ENCODE assay signal across 16 cellular contexts in the genomic region with DNA sequence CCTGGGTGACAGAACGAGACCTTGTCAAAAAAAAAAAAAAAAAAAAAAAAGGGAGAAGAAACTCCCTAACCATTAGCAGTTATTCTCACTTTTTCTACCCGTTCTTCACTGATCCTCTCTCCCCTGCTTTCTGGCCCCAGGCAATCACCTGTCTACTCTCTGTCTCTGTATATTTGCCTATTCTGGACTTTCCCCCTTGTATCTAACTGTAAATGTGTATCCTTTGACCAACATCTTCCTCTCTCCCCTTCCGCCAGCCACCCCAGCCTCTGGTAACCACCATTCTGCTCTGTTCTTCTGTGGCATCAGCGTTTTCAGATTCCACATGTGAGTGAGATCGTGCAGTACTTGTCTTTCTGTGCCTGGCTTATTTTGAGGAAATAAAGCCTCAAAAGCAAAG. TPM values are rescaled to one million over a fixed set of nuclear protein-coding genes. Genes with fewer than 3 reads are reported as not detected.
DNase-seq lines count a peak whose midpoint lies in the region; ATAC-seq, FAIRE-seq and TF ChIP-seq lines count a peak whose summit lies in the region.
"Had no signal": no experiment of that assay in that cellular context is flagged by ENCODE, and none has a peak within 500 bp of the region (broad histone marks: within the 10 kb centered on the region; RNA-seq: fewer than 3 reads in every experiment).

No MANE protein-coding gene starts in this region.

- H3K27ac Mint-ChIP-seq in activated B cell treated with CpG ODN at 0.5 μM for 24 hours (peak overlapping the region; percentile 32), natural killer cell (no peak overlapping the region)
- H3K27ac Mint-ChIP-seq: naive thymus-derived CD8-positive, alpha-beta T cell had no signal

- POLR2A ChIA-PET in activated B cell treated with CpG ODN at 0.5 μM for 24 hours (lab: Charles Lee) = no interaction called here

- DNase-seq in activated B cell treated with CpG ODN at 0.5 μM for 24 hours (no peak), frontal cortex (ENCODE audit: low spot score in 2 of 2) (no peak), hepatic stellate cell (ENCODE audit: low spot score) (no peak), activated T-cell treated with anti-CD3 and anti-CD28 coated beads for 4 hours (no peak), natural killer cell (no peak)
- DNase-seq: activated naive CD4-positive, alpha-beta T cell treated with anti-CD3 and anti-CD28 coated beads, Interleukin-2, amount 50 U/mL, for 16 hours; naive thymus-derived CD8-positive, alpha-beta T cell; NCI-H1694 treated with DMSO at 0.1 percent for 48 hours; NK-92 treated with Interleukin-12 subunit alpha and Interleukin-12 subunit beta, amount 100 ng/mL, for 24 hours; stimulated activated CD4-positive, alpha-beta T cell treated with anti-CD3 and anti-CD28 coated beads, Interleukin-12 subunit alpha, Interleukin-12 subunit beta, amount 100 ng/mL, for 4 hours; upper lobe of left lung had no signal

- H3K4me3 Mint-ChIP-seq in activated B cell treated with CpG ODN at 0.5 μM for 24 hours (no peak overlapping the region), natural killer cell (no peak overlapping the region)
- H3K4me3 Mint-ChIP-seq: naive thymus-derived CD8-positive, alpha-beta T cell had no signal

- H3K9me3 ChIP-seq in BLaER1 treated with 17β-estradiol and CSF1 and Interleukin-3, amounts not matched to agents 10 nM and 100 nM (replicated peaks in 1 of 11) = peaks cover 12 to 32% (median 27%) of the 10 kb centered on the region in 11 experiments; a peak in 21 of 22 replicates
- H3K9me3 ChIP-seq: upper lobe of left lung had no signal

- H3K36me3 Mint-ChIP-seq in activated B cell treated with CpG ODN at 0.5 μM for 24 hours (ENCODE audit: low read depth) = no peaks in the 10 kb centered on the region
- no peaks in the 10 kb centered on the region for H3K36me3 Mint-ChIP-seq in natural killer cell

- CTCF ChIA-PET in activated B cell treated with CpG ODN at 0.5 μM for 24 hours (lab: Charles Lee) = no interaction called here

- peaks cover 0 to 4% (median 0%) of the 10 kb centered on the region in 11 experiments; a peak in 2 of 22 replicates for H3K27me3 ChIP-seq in BLaER1 treated with 17β-estradiol and CSF1 and Interleukin-3, amounts not matched to agents 10 nM and 100 nM
- H3K27me3 ChIP-seq: upper lobe of left lung had no signal

- FAIRE-seq in frontal cortex (lab: Jason Lieb, UNC) = no peak
- FAIRE-seq: GM18507, HTR-8/SVneo had no signal

- H3K4me1 ChIP-seq in BLaER1 treated with 17β-estradiol and CSF1 and Interleukin-3, amounts not matched to agents 10 nM and 100 nM = peaks cover 51 to 92% (median 59%) of the 10 kb centered on the region in 10 experiments

- H3K27me3 Mint-ChIP-seq in activated B cell treated with CpG ODN at 0.5 μM for 24 hours (peaks cover under 1% of the 10 kb centered on the region), natural killer cell (ENCODE audit: low read depth in 2 of 2) (peaks cover under 1% of the 10 kb centered on the region in 2 donors)

- H3K4me2 ChIP-seq in BLaER1 treated with 17β-estradiol and CSF1 and Interleukin-3, amounts not matched to agents 10 nM and 100 nM = peak overlapping the region; percentile 68 to 100 (median 81)

- intact Hi-C loops in activated B cell treated with CpG ODN at 0.5 μM for 24 hours (cut with micrococcal nuclease) = no loop called here
- intact Hi-C loops in natural killer cell (cut with micrococcal nuclease) = no loop called here

- ATAC-seq in GM19452 (IDR thresholded peaks at IDR 0.05; ENCODE audit: unreplicated experiment) = peak; percentile 53
- ATAC-seq in HG03095 (IDR thresholded peaks at IDR 0.05; ENCODE audit: unreplicated experiment) = peak; percentile 84
- ATAC-seq in activated B cell treated with CpG ODN at 0.5 μM for 24 hours (ENCODE audit: low read depth) = peak; percentile 45
- no peak for ATAC-seq in natural killer cell
- ATAC-seq: naive thymus-derived CD8-positive, alpha-beta T cell had no signal

- peak overlapping the region in 4 of 11 experiments; percentile 18 to 91 (median 82); a peak in 8 of 22 replicates for H3K27ac ChIP-seq in BLaER1 treated with 17β-estradiol and CSF1 and Interleukin-3, amounts not matched to agents 10 nM and 100 nM
- H3K27ac ChIP-seq: upper lobe of left lung had no signal

- H3K36me3 ChIP-seq in BLaER1 treated with 17β-estradiol and CSF1 and Interleukin-3, amounts not matched to agents 10 nM and 100 nM = peaks cover 7 to 28% (median 21%) of the 10 kb centered on the region in 11 experiments; a peak in 19 of 22 replicates
- H3K36me3 ChIP-seq: upper lobe of left lung had no signal

- H4K20me1 ChIP-seq in BLaER1 treated with 17β-estradiol and CSF1 and Interleukin-3, amounts not matched to agents 10 nM and 100 nM = peaks cover 59 to 83% (median 69%) of the 10 kb centered on the region in 11 experiments

- peak overlapping the region in 4 of 11 experiments; percentile 27 to 71 (median 66); a peak in 7 of 22 replicates for H3K9ac ChIP-seq in BLaER1 treated with 17β-estradiol and CSF1 and Interleukin-3, amounts not matched to agents 10 nM and 100 nM

- TF ChIP-seq CTCF in activated B cell treated with CpG ODN at 0.5 μM for 24 hours (IDR thresholded peaks at IDR 0.05) (no peak), natural killer cell (IDR thresholded peaks at IDR 0.05) (no peak)

- peak overlapping the region in 2 of 10 experiments; percentile 30 to 35; a peak in 3 of 20 replicates for H3K4me3 ChIP-seq in BLaER1 treated with 17β-estradiol and CSF1 and Interleukin-3, amounts not matched to agents 10 nM and 100 nM
- H3K4me3 ChIP-seq: upper lobe of left lung had no signal

- H3K4me1 Mint-ChIP-seq in activated B cell treated with CpG ODN at 0.5 μM for 24 hours (peaks cover 11% of the 10 kb centered on the region), natural killer cell (peaks cover 0 to 4% of the 10 kb centered on the region in 2 donors)

- H3K9me3 Mint-ChIP-seq in activated B cell treated with CpG ODN at 0.5 μM for 24 hours (peaks cover 2% of the 10 kb centered on the region), natural killer cell (no peaks in the 10 kb centered on the region)

RNA-seq across cellular contexts. Expression of a gene that starts 6.9 kb away (rescaled TPM):
- total RNA-seq in activated B cell treated with CpG ODN at 0.5 μM for 24 hours = 11.4 and 16.4 TPM in 2 replicates
- 48.9 TPM for total RNA-seq in frontal cortex
- total RNA-seq in natural killer cell = 1 to 10 TPM; 6.4 to 9.2 (median 8.8) TPM

Comparison
In these comparisons a context has a peak if more than half of its experiments do, and no peak if none do; other contexts are left out.
1. ATAC-seq: peak in GM19452 (single experiment), HG03095 (single experiment) and activated B cell treated with CpG ODN at 0.5 μM for 24 hours (single experiment); none in natural killer cell (0 of 3).